Comparison of ENCODE assay signal across 9 cellular contexts in genomic region chr13:50893211-50893852, GRCh38. TPM values are rescaled to one million over a fixed set of nuclear protein-coding genes. Genes with fewer than 3 reads are reported as not detected.
DNase-seq lines count a peak whose midpoint lies in the region; ATAC-seq and TF ChIP-seq lines count a peak whose summit lies in the region.
"Had no signal": no experiment of that assay in that cellular context is flagged by ENCODE, and none has a peak within 500 bp of the region (broad histone marks: within the 10 kb centered on the region; RNA-seq: fewer than 3 reads in every experiment).

No MANE protein-coding gene starts in this region.

- peaks cover 12% of the 10 kb centered on the region; the same call in 1 of the 2 replicates for H3K9me2 ChIP-seq in GM23338 (ENCODE audit: insufficient read depth)

- no peaks in the 10 kb centered on the region for H3K27me3 ChIP-seq in GM23338 (ENCODE audit: insufficient read depth)

- H3K4me3 Mint-ChIP-seq in GM23338: peak overlapping the region; percentile 51
- H3K4me3 Mint-ChIP-seq in stimulated activated memory B cell treated with anti-CD40 and anti-IgM and Interleukin-4, amounts not matched to agents 10 μg/mL and 1 μg/mL and 100 μg/mL, for 72 hours: peak overlapping the region; percentile 68
- H3K4me3 Mint-ChIP-seq: neural crest cell had no signal

- H3K36me3 ChIP-seq in GM23338 (ENCODE audit: insufficient read depth): no peaks in the 10 kb centered on the region

- peaks cover 45% of the 10 kb centered on the region for H3K4me1 ChIP-seq in GM23338 (ENCODE audit: insufficient read depth)

- H3K4me2 ChIP-seq in GM23338: peak overlapping the region; percentile 73

- no peaks in the 10 kb centered on the region for H3K79me2 ChIP-seq in GM23338 (replicated peaks; ENCODE audit: insufficient read depth)

- peaks cover 12% of the 10 kb centered on the region; the same call in 1 of the 2 replicates for H3F3A ChIP-seq in GM23338 (replicated peaks; ENCODE audit: low read depth)

- ATAC-seq in GM18508 (IDR thresholded peaks at IDR 0.05; ENCODE audit: insufficient read depth, unreplicated experiment) (peak; percentile 73), GM23338 (peak; percentile 86)
- ATAC-seq in stimulated activated memory B cell treated with anti-CD40 and anti-IgM and Interleukin-4, amounts not matched to agents 10 μg/mL and 1 μg/mL and 100 μg/mL, for 72 hours: peak; percentile 78

- peaks cover 36% of the 10 kb centered on the region for H3K4me1 Mint-ChIP-seq in GM23338
- peaks cover 69% of the 10 kb centered on the region for H3K4me1 Mint-ChIP-seq in stimulated activated memory B cell treated with anti-CD40 and anti-IgM and Interleukin-4, amounts not matched to agents 10 μg/mL and 1 μg/mL and 100 μg/mL, for 72 hours
- H3K4me1 Mint-ChIP-seq: neural crest cell had no signal

- H3K9me3 Mint-ChIP-seq in GM23338: no peaks in the 10 kb centered on the region
- peaks cover 3% of the 10 kb centered on the region for H3K9me3 Mint-ChIP-seq in stimulated activated memory B cell treated with anti-CD40 and anti-IgM and Interleukin-4, amounts not matched to agents 10 μg/mL and 1 μg/mL and 100 μg/mL, for 72 hours

- H3K27ac Mint-ChIP-seq in GM23338: peak overlapping the region; percentile 89
- peak overlapping the region; percentile 88 for H3K27ac Mint-ChIP-seq in stimulated activated memory B cell treated with anti-CD40 and anti-IgM and Interleukin-4, amounts not matched to agents 10 μg/mL and 1 μg/mL and 100 μg/mL, for 72 hours

- no peaks in the 10 kb centered on the region for H4K20me1 ChIP-seq in GM23338 (replicated peaks; ENCODE audit: insufficient read depth)

- H2AFZ ChIP-seq in GM23338: no peak overlapping the region

- no peak for TF ChIP-seq CTCF in GM23338 (conservative IDR thresholded peaks at IDR 0.05; ENCODE audit: low read depth in 2 of 2)

- DNase-seq in GM23338 (ENCODE audit: low spot score) (peak; percentile 46), M059J (ENCODE audit: low read depth) (peak; percentile 50), astrocyte of the hippocampus (ENCODE audit: low read depth, low spot score) (peak; percentile 49), amniotic stem cell (lab: John Stamatoyannopoulos, UW) (no peak), NCI-H2196 treated with DMSO at 0.1 percent for 48 hours (lab: John Stamatoyannopoulos, UW; ENCODE audit: unreplicated experiment) (no peak), SHP77 treated with DMSO at 0.1 percent for 48 hours (lab: John Stamatoyannopoulos, UW) (no peak)

- H3K27me3 Mint-ChIP-seq in GM23338 (ENCODE audit: insufficient read depth, low read depth, poor library complexity): peaks cover 5% of the 10 kb centered on the region
- H3K27me3 Mint-ChIP-seq in stimulated activated memory B cell treated with anti-CD40 and anti-IgM and Interleukin-4, amounts not matched to agents 10 μg/mL and 1 μg/mL and 100 μg/mL, for 72 hours: no peaks in the 10 kb centered on the region

- H3K27ac ChIP-seq in GM23338 (ENCODE audit: low read depth): peak overlapping the region; percentile 67

- H3K36me3 Mint-ChIP-seq in GM23338 (ENCODE audit: low read depth): no peaks in the 10 kb centered on the region
- no peaks in the 10 kb centered on the region for H3K36me3 Mint-ChIP-seq in stimulated activated memory B cell treated with anti-CD40 and anti-IgM and Interleukin-4, amounts not matched to agents 10 μg/mL and 1 μg/mL and 100 μg/mL, for 72 hours

- peak overlapping the region; percentile 40 for H3K4me3 ChIP-seq in GM23338

TF ChIP-seq in GM23338, 12 proteins besides CTCF, POLR2A, EP300 and RAD21:
- TF ChIP-seq POLR2AphosphoS5 (IDR thresholded peaks at IDR 0.05; ENCODE audit: low read depth): 0 out of 2 replicates have a peak, but pooled peaks have one; percentile 40
- TF ChIP-seq NANOG (IDR thresholded peaks at IDR 0.05; ENCODE audit: borderline replicate concordance): peak; percentile 90
- TF ChIP-seq STAT1 (IDR thresholded peaks at IDR 0.05; ENCODE audit: unreplicated experiment): no peak

RNA-seq across cellular contexts. Expression of gene RNASEH2B, which starts 16.3 kb away (rescaled TPM):
- 39.0 and 54.2 TPM in 2 replicates for total RNA-seq in GM23338 (2014; rRNA removed; shearing (Covaris generic))
- 64.8 and 73.4 TPM in 2 replicates for polyA plus RNA-seq in GM23338 (2016; fragmentation: Nextera tagmentation; extraction: Ambion mirVana)
- total RNA-seq in M059J (2014; rRNA removed; shearing (Covaris generic)): 65.5 and 97.8 TPM in 2 replicates

RNA-seq across cellular contexts. Expression of gene DLEU7, which starts 49.8 kb away (rescaled TPM):
- 10.1 and 11.6 TPM in 2 replicates for total RNA-seq in GM23338 (2014; rRNA removed; shearing (Covaris generic))
- 8.7 and 9.2 TPM in 2 replicates for polyA plus RNA-seq in GM23338 (2016; fragmentation: Nextera tagmentation; extraction: Ambion mirVana)
- 0.17 TPM in 1 of 2 replicates, not detected in the other for total RNA-seq in M059J (2014; rRNA removed; shearing (Covaris generic))

Comparison
In these comparisons a context has a peak if more than half of its experiments do, and no peak if none do; other contexts are left out.
1. DNase-seq: peak in GM23338 (single experiment), M059J (single experiment) and astrocyte of the hippocampus (single experiment); none in amniotic stem cell (single experiment), NCI-H2196 treated with DMSO at 0.1 percent for 48 hours (single experiment) and SHP77 treated with DMSO at 0.1 percent for 48 hours (single experiment).
2. Peak in every context shown above with its lines, with median percentiles within 50 percentile points of each other: ATAC-seq.